20 cellular contexts compared by ENCODE assay signal in genomic region chrY:2860511-2860910, GRCh38. TPM values are rescaled to one million over a fixed set of nuclear protein-coding genes. Genes with fewer than 3 reads are reported as not detected.
A peak's percentile ranks its signal among the peaks of the same experiment; 100 is the strongest.
DNase-seq lines count a peak whose midpoint lies in the region; TF ChIP-seq lines count a peak whose summit lies in the region.
"Had no signal": no experiment of that assay in that cellular context is flagged by ENCODE, and none has a peak within 500 bp of the region (broad histone marks: within the 10 kb centered on the region; RNA-seq: fewer than 3 reads in every experiment).

No MANE protein-coding gene starts in this region.

- TF ChIP-seq CTCF in AG04450 (IDR thresholded peaks at IDR 0.05; ENCODE audit: low read depth, low read length) (no peak), foreskin fibroblast (IDR thresholded peaks at IDR 0.05; ENCODE audit: low read depth, low read length) (no peak), MCF 10A (IDR thresholded peaks at IDR 0.05; ENCODE audit: unreplicated experiment) (no peak), uterus (IDR thresholded peaks at IDR 0.05) (no peak), vagina (IDR thresholded peaks at IDR 0.05) (no peak)

- intact Hi-C loops in activated T-helper 1 cell treated with anti-CD3 and anti-CD28 coated beads, Interleukin-12 subunit alpha, Interleukin-12 subunit beta, Interleukin-2, Interleukin-4 antibody, amounts not matched to agents 30 ng/mL and 10 ng/mL and 1 ng/mL, durations not matched to agents 14 hours and 24 hours and 36 hours (cut with micrococcal nuclease): no loop called here
- intact Hi-C loops in MCF 10A (cut with micrococcal nuclease) (no loop called here), uterus (cut with DNase I; ENCODE audit: low total_unique reads) (no loop called here), vagina (cut with DNase I) (no loop called here)

- H3K36me3 ChIP-seq in uterus: no peaks in the 10 kb centered on the region
- no peaks in the 10 kb centered on the region for H3K36me3 ChIP-seq in vagina
- H3K36me3 ChIP-seq: BLaER1 treated with 17β-estradiol and CSF1 and Interleukin-3, amounts not matched to agents 10 nM and 100 nM; pancreas had no signal

- peaks cover 64% of the 10 kb centered on the region for H3K36me3 Mint-ChIP-seq in activated T-helper 1 cell treated with anti-CD3 and anti-CD28 coated beads, Interleukin-12 subunit alpha, Interleukin-12 subunit beta, Interleukin-2, Interleukin-4 antibody, amounts not matched to agents 30 ng/mL and 10 ng/mL and 1 ng/mL, durations not matched to agents 14 hours and 24 hours and 36 hours (ENCODE audit: low read depth)
- H3K36me3 Mint-ChIP-seq in MCF 10A (ENCODE audit: insufficient read depth, unreplicated experiment): no peaks in the 10 kb centered on the region

- BruUV-seq in MCF 10A (replicated peaks; lab: Mats Ljungman, UMichigan): no TSS peak

- no peaks in the 10 kb centered on the region for H3K27me3 Mint-ChIP-seq in activated T-helper 1 cell treated with anti-CD3 and anti-CD28 coated beads, Interleukin-12 subunit alpha, Interleukin-12 subunit beta, Interleukin-2, Interleukin-4 antibody, amounts not matched to agents 30 ng/mL and 10 ng/mL and 1 ng/mL, durations not matched to agents 14 hours and 24 hours and 36 hours (ENCODE audit: insufficient read depth)
- H3K27me3 Mint-ChIP-seq in MCF 10A (ENCODE audit: insufficient read depth, unreplicated experiment): no peaks in the 10 kb centered on the region

- no peaks in the 10 kb centered on the region for H3K9me3 ChIP-seq in AG04450 (ENCODE audit: control insufficient read depth, insufficient read depth, low read length)
- H3K9me3 ChIP-seq in uterus: no peaks in the 10 kb centered on the region
- no peaks in the 10 kb centered on the region for H3K9me3 ChIP-seq in vagina
- H3K9me3 ChIP-seq: BLaER1 treated with 17β-estradiol and CSF1 and Interleukin-3, amounts not matched to agents 10 nM and 100 nM; mucosa of descending colon; pancreas; spleen had no signal

- POLR2A ChIA-PET in AG04450 (lab: Yijun Ruan, JAX) (interaction anchor here (0.6 to 1.1 kb wide), 2 partner anchors 47 to 76 kb away, joined by 3 to 5 read pairs; no protein-coding TSS in a partner anchor), MCF 10A (lab: Yijun Ruan, JAX) (no interaction called here)

- DNase-seq in AG04450 (ENCODE audit: low read depth, low spot score): peak; percentile 38
- DNase-seq in GM03348 (ENCODE audit: low spot score): peak; percentile 30
- DNase-seq in activated T-helper 1 cell treated with anti-CD3 and anti-CD28 coated beads, Interleukin-12 subunit alpha, Interleukin-12 subunit beta, Interleukin-2, Interleukin-4 antibody, amounts not matched to agents 30 ng/mL and 10 ng/mL and 1 ng/mL, durations not matched to agents 14 hours and 24 hours and 36 hours (ENCODE audit: low spot score): no peak
- peak; percentile 34 to 60 for DNase-seq in foreskin fibroblast
- DNase-seq in MCF 10A (ENCODE audit: unreplicated experiment): no peak
- no peak for DNase-seq in DMS79 treated with DMSO at 0.1 percent for 48 hours (lab: John Stamatoyannopoulos, UW)
- DNase-seq in uterus: no peak
- DNase-seq in vagina (ENCODE audit: extremely low spot score in 2 of 2): no peak
- DNase-seq: activated effector memory CD4-positive, alpha-beta T cell treated with Interleukin-2 at 50 U/mL for 16 hours; DMS53; effector memory CD4-positive, alpha-beta T cell; glutamatergic neuron; islet precursor cell; mucosa of descending colon; NCI-H2029; NCI-H774; pancreas; spleen had no signal

- peak overlapping the region; percentile 58 for H3K27ac Mint-ChIP-seq in activated T-helper 1 cell treated with anti-CD3 and anti-CD28 coated beads, Interleukin-12 subunit alpha, Interleukin-12 subunit beta, Interleukin-2, Interleukin-4 antibody, amounts not matched to agents 30 ng/mL and 10 ng/mL and 1 ng/mL, durations not matched to agents 14 hours and 24 hours and 36 hours
- H3K27ac Mint-ChIP-seq in MCF 10A (ENCODE audit: low read depth, unreplicated experiment): no peak overlapping the region

- H3K4me1 ChIP-seq in uterus (no peaks in the 10 kb centered on the region), vagina (no peaks in the 10 kb centered on the region)
- H3K4me1 ChIP-seq: BLaER1 treated with 17β-estradiol and CSF1 and Interleukin-3, amounts not matched to agents 10 nM and 100 nM; pancreas had no signal

- peak overlapping the region; percentile 37 for H3K4me3 Mint-ChIP-seq in activated T-helper 1 cell treated with anti-CD3 and anti-CD28 coated beads, Interleukin-12 subunit alpha, Interleukin-12 subunit beta, Interleukin-2, Interleukin-4 antibody, amounts not matched to agents 30 ng/mL and 10 ng/mL and 1 ng/mL, durations not matched to agents 14 hours and 24 hours and 36 hours
- H3K4me3 Mint-ChIP-seq in MCF 10A (ENCODE audit: unreplicated experiment): no peak overlapping the region

- no peaks in the 10 kb centered on the region for H3K9me3 Mint-ChIP-seq in activated T-helper 1 cell treated with anti-CD3 and anti-CD28 coated beads, Interleukin-12 subunit alpha, Interleukin-12 subunit beta, Interleukin-2, Interleukin-4 antibody, amounts not matched to agents 30 ng/mL and 10 ng/mL and 1 ng/mL, durations not matched to agents 14 hours and 24 hours and 36 hours
- no peaks in the 10 kb centered on the region for H3K9me3 Mint-ChIP-seq in MCF 10A (ENCODE audit: unreplicated experiment)

- H3K27ac ChIP-seq in AG04450 (ENCODE audit: low read depth, low read length): peak overlapping the region; percentile 47
- H3K27ac ChIP-seq in uterus: no peak overlapping the region
- no peak overlapping the region for H3K27ac ChIP-seq in vagina
- H3K27ac ChIP-seq: BLaER1 treated with 17β-estradiol and CSF1 and Interleukin-3, amounts not matched to agents 10 nM and 100 nM; KMS-11; pancreas; spleen had no signal

- peaks cover 77% of the 10 kb centered on the region for H3K4me1 Mint-ChIP-seq in activated T-helper 1 cell treated with anti-CD3 and anti-CD28 coated beads, Interleukin-12 subunit alpha, Interleukin-12 subunit beta, Interleukin-2, Interleukin-4 antibody, amounts not matched to agents 30 ng/mL and 10 ng/mL and 1 ng/mL, durations not matched to agents 14 hours and 24 hours and 36 hours (ENCODE audit: low read depth)
- H3K4me1 Mint-ChIP-seq in MCF 10A (ENCODE audit: insufficient read depth, unreplicated experiment): no peaks in the 10 kb centered on the region

- no peak for TF ChIP-seq POLR2A in uterus (IDR thresholded peaks at IDR 0.05)
- TF ChIP-seq POLR2A in vagina (IDR thresholded peaks at IDR 0.05): no peak

- H3K4me3 ChIP-seq in AG04450 (ENCODE audit: low read depth, low read length): no peak overlapping the region
- no peak overlapping the region for H3K4me3 ChIP-seq in foreskin fibroblast (ENCODE audit: low read depth in 1 of 2, low read length in 2 of 2)
- no peak overlapping the region for H3K4me3 ChIP-seq in uterus
- no peak overlapping the region for H3K4me3 ChIP-seq in vagina
- H3K4me3 ChIP-seq: BLaER1 treated with 17β-estradiol and CSF1 and Interleukin-3, amounts not matched to agents 10 nM and 100 nM; mucosa of descending colon; pancreas; spleen had no signal

- CTCF ChIA-PET in AG04450 (lab: Charles Lee): interaction anchor here (0.6 to 0.7 kb wide), 2 partner anchors 8 to 19 kb away, joined by 3 read pairs; no protein-coding TSS in a partner anchor
- CTCF ChIA-PET in MCF 10A (lab: Yijun Ruan, JAX): no interaction called here

- H3K27me3 ChIP-seq in AG04450 (ENCODE audit: control insufficient read depth, insufficient read depth, low read length) (no peaks in the 10 kb centered on the region), uterus (no peaks in the 10 kb centered on the region), vagina (no peaks in the 10 kb centered on the region)
- H3K27me3 ChIP-seq: BLaER1 treated with 17β-estradiol and CSF1 and Interleukin-3, amounts not matched to agents 10 nM and 100 nM; pancreas; spleen had no signal

RNA-seq across cellular contexts. Expression of gene RPS4Y1, which starts 19.1 kb away (rescaled TPM):
- 933 and 1,141 TPM in 2 replicates for polyA plus RNA-seq in AG04450 (2011; rRNA removed)
- 376 and 442 TPM in 2 replicates for polyA minus RNA-seq in AG04450 (2011; rRNA and poly(A)+ RNA removed)
- total RNA-seq in activated T-helper 1 cell treated with anti-CD3 and anti-CD28 coated beads, Interleukin-12 subunit alpha, Interleukin-12 subunit beta, Interleukin-2, Interleukin-4 antibody, amounts not matched to agents 30 ng/mL and 10 ng/mL and 1 ng/mL, durations not matched to agents 14 hours and 24 hours and 36 hours: 238 and 247 TPM in 2 replicates
- not detected in 2 replicates for total RNA-seq in MCF 10A (2022)
- total RNA-seq in uterus: not detected
- total RNA-seq in vagina: not detected

Comparison
In these comparisons a context has a peak if more than half of its experiments do, and no peak if none do; other contexts are left out.
1. DNase-seq: peak in AG04450 (single experiment), GM03348 (single experiment) and foreskin fibroblast (2 of 2); none in activated T-helper 1 cell treated with anti-CD3 and anti-CD28 coated beads, Interleukin-12 subunit alpha, Interleukin-12 subunit beta, Interleukin-2, Interleukin-4 antibody, amounts not matched to agents 30 ng/mL and 10 ng/mL and 1 ng/mL, durations not matched to agents 14 hours and 24 hours and 36 hours (single experiment), MCF 10A (single experiment), DMS79 treated with DMSO at 0.1 percent for 48 hours (single experiment), uterus (0 of 2) and vagina (0 of 2).